ENCODE assay signal across 9 cellular contexts in the genomic region with DNA sequence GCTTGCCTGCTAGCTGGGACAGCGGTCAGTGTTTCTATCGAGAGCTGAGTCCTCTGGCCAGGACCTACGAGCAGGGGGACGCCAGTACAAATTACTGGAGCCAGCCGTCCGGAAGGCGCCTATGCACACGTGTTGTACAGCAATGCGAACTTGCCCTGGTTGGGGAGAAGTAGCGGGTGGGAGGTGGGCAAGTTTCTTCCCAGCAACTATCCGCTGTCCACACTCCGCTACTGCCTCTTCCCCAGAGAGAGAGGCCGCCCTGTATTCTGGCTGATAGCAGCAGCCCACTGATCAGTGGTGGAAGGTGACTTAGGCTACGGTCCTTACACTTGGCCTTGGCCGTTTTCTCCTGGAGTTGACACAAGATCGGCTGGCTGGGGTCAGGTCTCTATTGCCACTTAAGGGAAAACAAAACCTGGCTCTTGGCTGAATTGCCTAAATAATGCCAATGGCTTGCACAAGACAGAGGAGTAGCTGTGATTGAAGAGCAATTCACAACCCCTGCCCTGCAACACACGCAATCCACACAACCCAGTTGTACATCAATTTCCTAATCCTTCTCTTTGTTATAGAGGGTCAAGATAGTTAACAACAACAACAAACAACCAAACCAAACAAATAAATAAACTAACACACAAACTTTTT. TPM values are rescaled to one million over a fixed set of nuclear protein-coding genes. Genes with fewer than 3 reads are reported as not detected.
A peak's percentile ranks its signal among the peaks of the same experiment; 100 is the strongest.
DNase-seq lines count a peak whose midpoint lies in the region; ATAC-seq and TF ChIP-seq lines count a peak whose summit lies in the region.
"Had no signal": no experiment of that assay in that cellular context is flagged by ENCODE, and none has a peak within 500 bp of the region (broad histone marks: within the 10 kb centered on the region; RNA-seq: fewer than 3 reads in every experiment).

No MANE protein-coding gene starts in this region.

- H3K4me3 ChIP-seq in OCI-LY3 (ENCODE audit: low read length) (peak overlapping the region; percentile 91), esophagus squamous epithelium (peak overlapping the region in 3 of 4 donors; percentile 48 to 68 (median 55)), neuronal stem cell (ENCODE audit: low read length in 2 of 2) (peak overlapping the region in 1 of 2 donors; percentile 53)

- TF ChIP-seq CTCF in OCI-LY3 (IDR thresholded peaks at IDR 0.05; ENCODE audit: low read depth, low read length) (no peak), esophagus squamous epithelium (IDR thresholded peaks at IDR 0.05) (no peak)

- H2BK15ac ChIP-seq in neuronal stem cell (ENCODE audit: low read length): no peak overlapping the region

- H3K27ac ChIP-seq in OCI-LY3 (ENCODE audit: low read length): no peak overlapping the region
- peak overlapping the region in 1 of 4 donors; percentile 63 for H3K27ac ChIP-seq in esophagus squamous epithelium
- no peak overlapping the region for H3K27ac ChIP-seq in neuronal stem cell (replicated peaks; ENCODE audit: low read length)

- H3K9ac ChIP-seq in OCI-LY3 (ENCODE audit: low read length) (peak overlapping the region; percentile 88), neuronal stem cell (ENCODE audit: low read depth, low read length, poor library complexity) (peak overlapping the region; percentile 57)

- H4K8ac ChIP-seq in neuronal stem cell (ENCODE audit: low read depth, low read length): no peak overlapping the region

- H3K4me2 ChIP-seq in OCI-LY3 (ENCODE audit: low read length): peak overlapping the region; percentile 100
- H3K4me2 ChIP-seq in neuronal stem cell (ENCODE audit: insufficient read depth, low read length, poor library complexity, severe bottlenecking): peak overlapping the region; percentile 93

- H3K79me1 ChIP-seq in neuronal stem cell (ENCODE audit: low read depth, low read length): no peaks in the 10 kb centered on the region

- H2AFZ ChIP-seq in OCI-LY3 (ENCODE audit: low read depth, low read length): peak overlapping the region; percentile 97
- peak overlapping the region; percentile 89 for H2AFZ ChIP-seq in neuronal stem cell (ENCODE audit: low read length)

- intact Hi-C loops in esophagus squamous epithelium (cut with DNase I): no loop called here

- H2AK5ac ChIP-seq in neuronal stem cell (ENCODE audit: low read depth, low read length): no peak overlapping the region

- 93 to 96% methylated on average over 11 to 16 of the region's 17 CpGs for WGBS in esophagus squamous epithelium, 2 donors
- no CpG with 5 or more reads among the region's 17 CpGs for WGBS in neuronal stem cell (ENCODE audit: extremely low coverage in 2 of 2, insufficient read length in 2 of 2, insufficient replicate concordance in 1 of 2), 2 donors

- DNase-seq in COLO829 (ENCODE audit: low spot score) (peak; percentile 28), esophagus squamous epithelium (lab: John Stamatoyannopoulos, UW) (no peak), neuronal stem cell (ENCODE audit: low spot score) (no peak)
- no peak for DNase-seq in stimulated activated CD4-positive, alpha-beta T cell treated with anti-CD3 and anti-CD28 coated beads, Interleukin-4, amount 100 ng/mL, for 1 hour
- no peak for DNase-seq in activated CD8-positive, alpha-beta memory T cell treated with anti-CD3 and anti-CD28 coated beads for 24 hours
- DNase-seq: activated CD4-positive, alpha-beta T cell treated with anti-CD3 and anti-CD28 coated beads for 36 hours had no signal

- H3K9me3 ChIP-seq in OCI-LY3 (ENCODE audit: insufficient read depth, low read length) (no peaks in the 10 kb centered on the region), esophagus squamous epithelium (no peaks in the 10 kb centered on the region), neuronal stem cell (replicated peaks in 1 of 2; ENCODE audit: control insufficient read depth in 2 of 2, insufficient read depth in 1 of 2, low read depth in 1 of 2, low read length in 2 of 2) (no peaks in the 10 kb centered on the region)

- H3K4ac ChIP-seq in neuronal stem cell (ENCODE audit: low read length): no peak overlapping the region

- no peak overlapping the region for H2BK5ac ChIP-seq in neuronal stem cell (ENCODE audit: low read length)

- TF ChIP-seq POLR2A in esophagus squamous epithelium (IDR thresholded peaks at IDR 0.05): no peak

- H3K4me1 ChIP-seq in OCI-LY3 (ENCODE audit: low read length): peaks cover 11% of the 10 kb centered on the region; the same call in 1 of the 2 replicates
- H3K4me1 ChIP-seq in esophagus squamous epithelium: peaks cover 0 to 23% (median 3%) of the 10 kb centered on the region in 3 donors
- peaks cover 4 to 17% of the 10 kb centered on the region in 2 donors for H3K4me1 ChIP-seq in neuronal stem cell (ENCODE audit: control insufficient read depth in 2 of 2, insufficient read depth in 1 of 2, low read depth in 1 of 2, low read length in 2 of 2)

- H3K79me2 ChIP-seq in OCI-LY3 (ENCODE audit: low read length): no peaks in the 10 kb centered on the region

- ATAC-seq in HG02623 (IDR thresholded peaks at IDR 0.05; ENCODE audit: unreplicated experiment) (no peak), GM21717 (IDR thresholded peaks at IDR 0.05; ENCODE audit: unreplicated experiment) (no peak)

- H3K18ac ChIP-seq in neuronal stem cell (ENCODE audit: low read length): peak overlapping the region; percentile 11

- no peak overlapping the region for H2BK120ac ChIP-seq in neuronal stem cell (ENCODE audit: low read depth, low read length)

- H3K14ac ChIP-seq in neuronal stem cell (ENCODE audit: low read length): no peak overlapping the region

- H4K91ac ChIP-seq in neuronal stem cell (ENCODE audit: low read depth, low read length, poor library complexity): no peak overlapping the region

- H2BK12ac ChIP-seq in neuronal stem cell (ENCODE audit: low read length): no peak overlapping the region

- no peaks in the 10 kb centered on the region for H3K36me3 ChIP-seq in OCI-LY3 (replicated peaks; ENCODE audit: low read depth, low read length)
- H3K36me3 ChIP-seq in esophagus squamous epithelium: no peaks in the 10 kb centered on the region
- H3K36me3 ChIP-seq in neuronal stem cell (replicated peaks in 1 of 2; ENCODE audit: control insufficient read depth in 2 of 2, insufficient read depth in 2 of 2, low read length in 2 of 2): no peaks in the 10 kb centered on the region

- no peak overlapping the region for H3K23ac ChIP-seq in neuronal stem cell (ENCODE audit: low read depth, low read length, poor library complexity)

- no peaks in the 10 kb centered on the region for H3K27me3 ChIP-seq in OCI-LY3 (ENCODE audit: low read depth, low read length)
- H3K27me3 ChIP-seq in esophagus squamous epithelium: peaks cover 0 to 6% (median 0%) of the 10 kb centered on the region in 4 donors
- H3K27me3 ChIP-seq in neuronal stem cell (ENCODE audit: control insufficient read depth in 3 of 3, insufficient read depth in 3 of 3, low read depth in 1 of 3, low read length in 3 of 3): no peaks in the 10 kb centered on the region

- no peaks in the 10 kb centered on the region for H4K20me1 ChIP-seq in OCI-LY3 (ENCODE audit: insufficient read depth, low read length)

RNA-seq across cellular contexts. Expression of a gene that starts 12.8 kb away (rescaled TPM):
- total RNA-seq in esophagus squamous epithelium: under 1 TPM in 3 of 4 donors, not detected in 1; 0.18 to 0.50 (median 0.38) TPM
- polyA plus RNA-seq in neuronal stem cell (2013, experiment 1 of 2): 0.78 TPM
- 0.71 TPM for polyA plus RNA-seq in neuronal stem cell (2013, experiment 2 of 2)
